Comparison of ENCODE assay signal across 14 cellular contexts in genomic region chr7:148255333-148255732, GRCh38.
DNase-seq lines count a peak whose midpoint lies in the region; ATAC-seq, FAIRE-seq and TF ChIP-seq lines count a peak whose summit lies in the region.
"Had no signal": no experiment of that assay in that cellular context is flagged by ENCODE, and none has a peak within 500 bp of the region (broad histone marks: within the 10 kb centered on the region; RNA-seq: fewer than 3 reads in every experiment).

No MANE protein-coding gene starts in this region.

- H3K9me2 ChIP-seq in SU-DHL-6 (replicated peaks; ENCODE audit: insufficient read depth, low read length): no peaks in the 10 kb centered on the region
- no peaks in the 10 kb centered on the region for H3K9me2 ChIP-seq in neural cell (ENCODE audit: insufficient read depth, low read length)

- TF ChIP-seq EP300 in neural cell (conservative IDR thresholded peaks at IDR 0.05; ENCODE audit: poor library complexity, severe bottlenecking): no peak

- H3K9ac ChIP-seq in SU-DHL-6 (ENCODE audit: low read length) (no peak overlapping the region), neural cell (ENCODE audit: low read length) (no peak overlapping the region)

- TF ChIP-seq RAD21 in neural cell (conservative IDR thresholded peaks at IDR 0.05): peak; percentile 66

- H4K20me1 ChIP-seq in SU-DHL-6 (ENCODE audit: low read depth, low read length) (no peaks in the 10 kb centered on the region), neural cell (ENCODE audit: insufficient read depth) (no peaks in the 10 kb centered on the region)

- H3K4me3 ChIP-seq in SU-DHL-6 (ENCODE audit: insufficient read depth, low read length, poor library complexity, severe bottlenecking) (no peak overlapping the region), neural cell (ENCODE audit: low read length) (peak overlapping the region; percentile 1), SJCRH30 (no peak overlapping the region)
- H3K4me3 ChIP-seq: body of pancreas had no signal

- no peaks in the 10 kb centered on the region for H3K79me2 ChIP-seq in SU-DHL-6 (ENCODE audit: insufficient read depth, low read length)
- no peaks in the 10 kb centered on the region for H3K79me2 ChIP-seq in neural cell (replicated peaks; ENCODE audit: insufficient read depth, low read length)

- H2AFZ ChIP-seq in SU-DHL-6 (ENCODE audit: low read depth, low read length, severe bottlenecking) (no peak overlapping the region), neural cell (ENCODE audit: low read depth, low read length) (no peak overlapping the region)

- FAIRE-seq in D721Med (lab: Jason Lieb, UNC): no peak

- H3K4me2 ChIP-seq in SU-DHL-6 (ENCODE audit: low read depth, low read length, poor library complexity, severe bottlenecking) (no peak overlapping the region), neural cell (ENCODE audit: low read length) (no peak overlapping the region)

- H3K36me3 ChIP-seq in SU-DHL-6 (ENCODE audit: low read length): no peaks in the 10 kb centered on the region
- no peaks in the 10 kb centered on the region for H3K36me3 ChIP-seq in neural cell (ENCODE audit: insufficient read depth, low read length)
- no peaks in the 10 kb centered on the region for H3K36me3 ChIP-seq in SJCRH30

- no peaks in the 10 kb centered on the region for H3K27me3 ChIP-seq in SU-DHL-6 (ENCODE audit: low read length)
- no peaks in the 10 kb centered on the region for H3K27me3 ChIP-seq in neural cell (ENCODE audit: insufficient read depth, low read depth, low read length)
- H3K27me3 ChIP-seq in SJCRH30: no peaks in the 10 kb centered on the region
- H3K27me3 ChIP-seq: body of pancreas had no signal

- no peak for DNase-seq in D721Med (ENCODE audit: insufficient read length, low spot score)
- DNase-seq in Kasumi-1 (lab: John Stamatoyannopoulos, UW): peak; percentile 5 to 62
- no peak for DNase-seq in SJCRH30
- DNase-seq: activated CD4-positive, alpha-beta T cell treated with anti-CD3 and anti-CD28 coated beads, Interleukin-2, amount 50 U/mL, for 4 hours; body of pancreas; Calu3; head of caudate nucleus; natural killer cell; NCI-H2081; T-helper 9 cell had no signal

- no peak for ATAC-seq in GM21576 (IDR thresholded peaks at IDR 0.05; ENCODE audit: unreplicated experiment)
- no peak for ATAC-seq in GM19467 (IDR thresholded peaks at IDR 0.05; ENCODE audit: unreplicated experiment)
- ATAC-seq: body of pancreas, natural killer cell had no signal

- H3K9me3 ChIP-seq in SU-DHL-6 (ENCODE audit: insufficient read depth, low read length) (no peaks in the 10 kb centered on the region), neural cell (ENCODE audit: low read length) (peaks cover 10% of the 10 kb centered on the region), SJCRH30 (replicated peaks) (no peaks in the 10 kb centered on the region)
- H3K9me3 ChIP-seq: body of pancreas had no signal

- peak; percentile 12 for TF ChIP-seq CTCF in D721Med (IDR thresholded peaks at IDR 0.05; ENCODE audit: insufficient read depth, missing control alignments)
- TF ChIP-seq CTCF in SU-DHL-6 (IDR thresholded peaks at IDR 0.05; ENCODE audit: insufficient read depth, low read length, poor library complexity, severe bottlenecking): peak; percentile 19
- TF ChIP-seq CTCF in neural cell (IDR thresholded peaks at IDR 0.05; ENCODE audit: poor library complexity, severe bottlenecking): peak; percentile 66

- H3K4me1 ChIP-seq in SJCRH30: no peaks in the 10 kb centered on the region
- H3K4me1 ChIP-seq: body of pancreas had no signal

- no peak overlapping the region for H3K27ac ChIP-seq in SU-DHL-6 (ENCODE audit: low read depth, low read length)
- peak overlapping the region; percentile 65 for H3K27ac ChIP-seq in neural cell (ENCODE audit: low read length)
- H3K27ac ChIP-seq in SJCRH30: no peak overlapping the region
- H3K27ac ChIP-seq: body of pancreas had no signal

- H3F3A ChIP-seq in SU-DHL-6 (ENCODE audit: insufficient read depth) (no peaks in the 10 kb centered on the region), neural cell (ENCODE audit: insufficient read depth, low read length, poor library complexity, severe bottlenecking) (peaks cover 4% of the 10 kb centered on the region)

TF ChIP-seq in neural cell, 6 proteins besides CTCF, POLR2A, EP300 and RAD21:
- TF ChIP-seq SMC3 (conservative IDR thresholded peaks at IDR 0.05; ENCODE audit: poor library complexity) (peak; percentile 47), MXI1 (conservative IDR thresholded peaks at IDR 0.05; ENCODE audit: poor library complexity, severe bottlenecking) (no peak)

Comparison
In these comparisons a context has a peak if more than half of its experiments do, and no peak if none do; other contexts are left out.
1. DNase-seq: peak in Kasumi-1 (2 of 2); none in D721Med (single experiment) and SJCRH30 (0 of 2).
2. CTCF ChIP-seq: peak in every context shown above with its lines; median percentile 66 in neural cell; 19 in SU-DHL-6; 12 in D721Med.